ENCODE assay signal across 20 cellular contexts in the genomic region with DNA sequence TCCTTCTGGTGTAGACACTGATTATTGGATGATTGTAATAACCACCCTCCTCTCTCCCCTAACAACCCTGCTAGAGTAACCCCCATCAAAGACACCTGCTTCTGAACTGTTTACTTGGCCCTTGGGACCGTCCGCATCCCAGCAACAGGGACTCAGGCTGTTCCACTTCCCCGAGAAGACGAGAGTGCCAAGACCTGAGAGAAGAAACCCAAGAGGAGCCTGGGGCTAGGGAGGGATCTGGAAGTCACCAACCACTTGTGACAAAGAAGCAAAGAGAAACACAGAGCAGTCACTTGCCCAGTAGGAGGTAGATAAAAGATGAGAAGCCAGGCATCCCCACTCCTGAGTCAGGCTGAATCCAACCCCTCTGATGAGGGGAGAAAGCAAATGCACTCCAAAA.
"Had no signal": no experiment of that assay in that cellular context is flagged by ENCODE, and none has a peak within 500 bp of the region (broad histone marks: within the 10 kb centered on the region; RNA-seq: fewer than 3 reads in every experiment).

No MANE protein-coding gene starts in this region.

- H3K4me3 Mint-ChIP-seq: activated B cell treated with CpG ODN at 0.5 μM for 24 hours; activated CD8-positive, alpha-beta T cell treated with anti-CD3 and anti-CD28 coated beads for 36 hours; natural killer cell; stimulated activated effector memory CD8-positive, alpha-beta T cell treated with anti-CD3 and anti-CD28 coated beads, Interleukin-12 subunit alpha, Interleukin-12 subunit beta, amount 100 ng/mL, for 72 hours; T-helper 17 cell had no signal

- ATAC-seq: activated CD8-positive, alpha-beta T cell treated with anti-CD3 and anti-CD28 coated beads for 36 hours; activated naive CD4-positive, alpha-beta T cell treated with anti-CD3 and anti-CD28 coated beads, Interleukin-2, amount 50 U/mL, for 72 hours; body of pancreas; natural killer cell; stimulated activated effector memory CD8-positive, alpha-beta T cell treated with anti-CD3 and anti-CD28 coated beads, Interleukin-12 subunit alpha, Interleukin-12 subunit beta, amount 100 ng/mL, for 72 hours; T-helper 17 cell had no signal

- H3K36me3 Mint-ChIP-seq: natural killer cell; stimulated activated effector memory CD8-positive, alpha-beta T cell treated with anti-CD3 and anti-CD28 coated beads, Interleukin-12 subunit alpha, Interleukin-12 subunit beta, amount 100 ng/mL, for 72 hours had no signal

- DNase-seq: activated B cell treated with CpG ODN at 0.5 μM for 24 hours; activated CD4-positive, alpha-beta T cell treated with anti-CD3 and anti-CD28 coated beads for 48 hours; activated CD8-positive, alpha-beta T cell treated with anti-CD3 and anti-CD28 coated beads for 36 hours; activated effector memory CD4-positive, alpha-beta T cell treated with anti-CD3 and anti-CD28 coated beads, Interleukin-2, amount 50 U/mL, for 16 hours; activated T-cell treated with anti-CD3 and anti-CD28 coated beads, Interleukin-2, amount 50 U/mL, for 48 hours; amniotic stem cell; body of pancreas; central memory CD4-positive, alpha-beta T cell; cortex of kidney; effector memory CD4-positive, alpha-beta T cell; foreskin melanocyte; natural killer cell; ovary; stimulated activated CD4-positive, alpha-beta T cell treated with anti-CD3 and anti-CD28 coated beads, Interleukin-12 subunit alpha, Interleukin-12 subunit beta, amount 100 ng/mL, for 4 hours; stimulated activated CD4-positive, alpha-beta T cell treated with anti-CD3 and anti-CD28 coated beads, Interleukin-2, amount 100 ng/mL, for 24 hours; T-helper 17 cell; uterus had no signal

- H3K27ac Mint-ChIP-seq: activated B cell treated with CpG ODN at 0.5 μM for 24 hours; activated CD8-positive, alpha-beta T cell treated with anti-CD3 and anti-CD28 coated beads for 36 hours; activated naive CD4-positive, alpha-beta T cell treated with anti-CD3 and anti-CD28 coated beads, Interleukin-2, amount 50 U/mL, for 72 hours; natural killer cell; stimulated activated effector memory CD8-positive, alpha-beta T cell treated with anti-CD3 and anti-CD28 coated beads, Interleukin-12 subunit alpha, Interleukin-12 subunit beta, amount 100 ng/mL, for 72 hours; T-helper 17 cell had no signal

- H3K9me3 ChIP-seq: body of pancreas, ovary, uterus had no signal

- H3K27ac ChIP-seq: body of pancreas, uterus had no signal

- H3K36me3 ChIP-seq: ovary, uterus had no signal

- H3K4me1 Mint-ChIP-seq: activated B cell treated with CpG ODN at 0.5 μM for 24 hours; natural killer cell; stimulated activated effector memory CD8-positive, alpha-beta T cell treated with anti-CD3 and anti-CD28 coated beads, Interleukin-12 subunit alpha, Interleukin-12 subunit beta, amount 100 ng/mL, for 72 hours; T-helper 17 cell had no signal

- H3K4me1 ChIP-seq: body of pancreas, uterus had no signal

- H3K4me3 ChIP-seq: body of pancreas, lung, ovary, uterus had no signal

- H3K27me3 Mint-ChIP-seq: activated B cell treated with CpG ODN at 0.5 μM for 24 hours; activated CD8-positive, alpha-beta T cell treated with anti-CD3 and anti-CD28 coated beads for 36 hours; T-helper 17 cell had no signal

- H3K27me3 ChIP-seq: body of pancreas, ovary, uterus had no signal
